ENCODE assay signal across 22 cellular contexts in genomic region chr22:21948824-21949568, GRCh38. TPM values are rescaled to one million over a fixed set of nuclear protein-coding genes. Genes with fewer than 3 reads are reported as not detected.
DNase-seq lines count a peak whose midpoint lies in the region; ATAC-seq, FAIRE-seq and TF ChIP-seq lines count a peak whose summit lies in the region.
"Had no signal": no experiment of that assay in that cellular context is flagged by ENCODE, and none has a peak within 500 bp of the region (broad histone marks: within the 10 kb centered on the region; RNA-seq: fewer than 3 reads in every experiment).

No MANE protein-coding gene starts in this region.

- H3K4me1 ChIP-seq in left ventricle myocardium inferior (peaks cover 89% of the 10 kb centered on the region), endothelial cell of umbilical vein (ENCODE audit: control insufficient read depth, extremely low read depth, insufficient read depth, low read length) (peaks cover 71% of the 10 kb centered on the region), neutrophil (ENCODE audit: control insufficient read depth in 1 of 2, insufficient read depth in 1 of 2, low read depth in 1 of 2, low read length in 1 of 2) (peaks cover 47 to 68% of the 10 kb centered on the region in 2 experiments), upper lobe of left lung (peaks cover 46 to 84% (median 80%) of the 10 kb centered on the region in 4 donors)

- H2AFZ ChIP-seq in endothelial cell of umbilical vein (ENCODE audit: low read depth, low read length) = no peak overlapping the region

- H3K27ac ChIP-seq in left ventricle myocardium inferior (replicated peaks) (peak overlapping the region; percentile 98), endothelial cell of umbilical vein (ENCODE audit: insufficient read depth, low read depth, low read length) (peak overlapping the region; percentile 71), neutrophil (peak overlapping the region; percentile 94), upper lobe of left lung (peak overlapping the region; percentile 61 to 96 (median 90))

- ATAC-seq in left ventricle myocardium superior (no peak), upper lobe of left lung (ENCODE audit: low FRiP score in 2 of 2) (no peak), GM18517 (IDR thresholded peaks at IDR 0.05; ENCODE audit: unreplicated experiment) (no peak)

- intact Hi-C loops in left ventricle myocardium inferior (cut with micrococcal nuclease) (no loop called here), left ventricle myocardium superior (cut with micrococcal nuclease) (no loop called here), endothelial cell of umbilical vein (cut with micrococcal nuclease) (no loop called here)
- intact Hi-C loops in activated T-helper 2 cell treated with anti-CD3 and anti-CD28 coated beads, Interferon-gamma antibody, Interleukin-2, Interleukin-4, amounts not matched to agents 10 μg/mL and 5 μg/mL and 100 μg/mL, durations not matched to agents 14 hours and 24 hours and 36 hours (cut with micrococcal nuclease) = no loop called here

- FAIRE-seq in endothelial cell of umbilical vein (lab: Jason Lieb, UNC) = peak; percentile 85
- FAIRE-seq: G401.6, GM12891, HTR-8/SVneo, islet of Langerhans, RCC 7860 had no signal

- no peaks in the 10 kb centered on the region for H3K27me3 ChIP-seq in left ventricle myocardium inferior (ENCODE audit: low read depth)
- no peaks in the 10 kb centered on the region for H3K27me3 ChIP-seq in endothelial cell of umbilical vein (ENCODE audit: control insufficient read depth in 2 of 2, insufficient read depth in 2 of 2, low read length in 2 of 2)
- no peaks in the 10 kb centered on the region for H3K27me3 ChIP-seq in neutrophil
- no peaks in the 10 kb centered on the region for H3K27me3 ChIP-seq in upper lobe of left lung

- H3K27ac Mint-ChIP-seq in activated T-helper 2 cell treated with anti-CD3 and anti-CD28 coated beads, Interferon-gamma antibody, Interleukin-2, Interleukin-4, amounts not matched to agents 10 μg/mL and 5 μg/mL and 100 μg/mL, durations not matched to agents 14 hours and 24 hours and 36 hours = no peak overlapping the region

- no peaks in the 10 kb centered on the region for H3K27me3 Mint-ChIP-seq in activated T-helper 2 cell treated with anti-CD3 and anti-CD28 coated beads, Interferon-gamma antibody, Interleukin-2, Interleukin-4, amounts not matched to agents 10 μg/mL and 5 μg/mL and 100 μg/mL, durations not matched to agents 14 hours and 24 hours and 36 hours (ENCODE audit: low read depth)

- CTCF ChIA-PET in endothelial cell of umbilical vein (lab: Charles Lee) = interaction anchor here (8.4 kb wide), 1 partner anchor 12 kb away, joined by 292 read pairs; no protein-coding TSS in a partner anchor

- peaks cover 9% of the 10 kb centered on the region for H3K36me3 Mint-ChIP-seq in activated T-helper 2 cell treated with anti-CD3 and anti-CD28 coated beads, Interferon-gamma antibody, Interleukin-2, Interleukin-4, amounts not matched to agents 10 μg/mL and 5 μg/mL and 100 μg/mL, durations not matched to agents 14 hours and 24 hours and 36 hours (ENCODE audit: low read depth)

- peak overlapping the region; percentile 80 for H3K4me3 ChIP-seq in left ventricle myocardium inferior
- no peak overlapping the region for H3K4me3 ChIP-seq in endothelial cell of umbilical vein (replicated peaks in 1 of 3; ENCODE audit: insufficient read depth in 1 of 3, low read depth in 1 of 3, low read length in 3 of 3)
- H3K4me3 ChIP-seq in neutrophil (ENCODE audit: low read depth in 1 of 2, low read length in 1 of 2) = peak overlapping the region; percentile 87 to 93
- no peak overlapping the region for H3K4me3 ChIP-seq in upper lobe of left lung

- WGBS in upper lobe of left lung, 2 donors = 50 to 71% methylated on average over 7 of the region's 7 CpGs

- DNase-seq in left ventricle myocardium inferior (no peak), left ventricle myocardium superior (no peak), endothelial cell of umbilical vein (ENCODE audit: low read depth, low spot score) (peak; percentile 37), upper lobe of left lung (no peak), RKO (ENCODE audit: low spot score) (no peak)
- no peak for DNase-seq in activated T-helper 2 cell treated with anti-CD3 and anti-CD28 coated beads, Interferon-gamma antibody, Interleukin-2, Interleukin-4, amounts not matched to agents 10 μg/mL and 5 μg/mL and 100 μg/mL, durations not matched to agents 14 hours and 24 hours and 36 hours (ENCODE audit: low spot score)
- DNase-seq: ACHN; amniotic stem cell; COR-L47; GOT3; NCI-H2081 treated with DMSO at 0.1 percent for 48 hours; NCI-H748 treated with DMSO at 0.1 percent for 48 hours; stimulated activated CD4-positive, alpha-beta T cell treated with anti-CD3 and anti-CD28 coated beads, Interleukin-2, amount 100 ng/mL, for 24 hours; stimulated activated CD8-positive, alpha-beta memory T cell treated with anti-CD3 and anti-CD28 coated beads, Interleukin-4, amount 100 ng/mL, for 48 hours; SW 1271 had no signal

- TF ChIP-seq CTCF in left ventricle myocardium inferior (IDR thresholded peaks at IDR 0.05; ENCODE audit: borderline replicate concordance) (no peak), endothelial cell of umbilical vein (IDR thresholded peaks at IDR 0.05; ENCODE audit: extremely low read depth in 1 of 2, insufficient read depth in 1 of 2, low read depth in 1 of 2, low read length in 2 of 2) (no peak), neutrophil (IDR thresholded peaks at IDR 0.05) (no peak), upper lobe of left lung (IDR thresholded peaks at IDR 0.05) (no peak)

- H3K4me2 ChIP-seq in endothelial cell of umbilical vein (ENCODE audit: insufficient read depth, low read length) = peak overlapping the region; percentile 34

- TF ChIP-seq EP300 in upper lobe of left lung (IDR thresholded peaks at IDR 0.05) = no peak

- peaks cover 12% of the 10 kb centered on the region for H3K4me1 Mint-ChIP-seq in activated T-helper 2 cell treated with anti-CD3 and anti-CD28 coated beads, Interferon-gamma antibody, Interleukin-2, Interleukin-4, amounts not matched to agents 10 μg/mL and 5 μg/mL and 100 μg/mL, durations not matched to agents 14 hours and 24 hours and 36 hours (ENCODE audit: low read depth)

- H3K9me3 ChIP-seq in left ventricle myocardium inferior (replicated peaks) (no peaks in the 10 kb centered on the region), endothelial cell of umbilical vein (replicated peaks; ENCODE audit: control insufficient read depth, insufficient read depth, low read length) (no peaks in the 10 kb centered on the region), neutrophil (no peaks in the 10 kb centered on the region), upper lobe of left lung (no peaks in the 10 kb centered on the region)

- no peaks in the 10 kb centered on the region for H4K20me1 ChIP-seq in endothelial cell of umbilical vein (replicated peaks; ENCODE audit: control insufficient read depth, extremely low read depth, insufficient read depth, low read length)

- dilution Hi-C loops in endothelial cell of umbilical vein (cut with MboI; ENCODE audit: extremely low pct_ligation_motif_present, low sequenced_read_pairs) = loop anchor here (25.0 kb wide), 2 partner anchors 137 to 237 kb away; no protein-coding TSS in a partner anchor

- TF ChIP-seq POLR2A in endothelial cell of umbilical vein (IDR thresholded peaks at IDR 0.05; ENCODE audit: low read depth, low read length) (peak; percentile 12), upper lobe of left lung (IDR thresholded peaks at IDR 0.05) (no peak)

- H3K9me1 ChIP-seq in endothelial cell of umbilical vein (replicated peaks; ENCODE audit: control insufficient read depth, extremely low read depth, insufficient read depth, low read length) = no peaks in the 10 kb centered on the region

- no peaks in the 10 kb centered on the region for H3K9me3 Mint-ChIP-seq in activated T-helper 2 cell treated with anti-CD3 and anti-CD28 coated beads, Interferon-gamma antibody, Interleukin-2, Interleukin-4, amounts not matched to agents 10 μg/mL and 5 μg/mL and 100 μg/mL, durations not matched to agents 14 hours and 24 hours and 36 hours

- H3K9ac ChIP-seq in endothelial cell of umbilical vein (replicated peaks; ENCODE audit: extremely low read depth, insufficient read depth, low read length) = peak overlapping the region; percentile 55

- POLR2A ChIA-PET in endothelial cell of umbilical vein (lab: Charles Lee) = no interaction called here

- H3K36me3 ChIP-seq in left ventricle myocardium inferior = peaks cover 18% of the 10 kb centered on the region
- peaks cover 14 to 18% of the 10 kb centered on the region in 2 experiments for H3K36me3 ChIP-seq in endothelial cell of umbilical vein (ENCODE audit: control insufficient read depth in 2 of 2, extremely low read depth in 1 of 2, insufficient read depth in 2 of 2, low read length in 2 of 2)
- peaks cover 24% of the 10 kb centered on the region for H3K36me3 ChIP-seq in neutrophil
- H3K36me3 ChIP-seq in upper lobe of left lung = peaks cover 0 to 22% (median 16%) of the 10 kb centered on the region in 4 donors

- peaks cover 76% of the 10 kb centered on the region for H3K79me2 ChIP-seq in endothelial cell of umbilical vein (ENCODE audit: control insufficient read depth, insufficient read depth, low read length)

- no peak overlapping the region for H3K4me3 Mint-ChIP-seq in activated T-helper 2 cell treated with anti-CD3 and anti-CD28 coated beads, Interferon-gamma antibody, Interleukin-2, Interleukin-4, amounts not matched to agents 10 μg/mL and 5 μg/mL and 100 μg/mL, durations not matched to agents 14 hours and 24 hours and 36 hours (ENCODE audit: low read depth)

- BruUV-seq in endothelial cell of umbilical vein (replicated peaks; lab: Mats Ljungman, UMichigan) = no TSS peak

RNA-seq across cellular contexts. Expression of gene PPM1F, which starts 3.7 kb away (rescaled TPM):
- total RNA-seq in left ventricle myocardium inferior (17.5 TPM), left ventricle myocardium superior (18.5 TPM), endothelial cell of umbilical vein (171 and 178 TPM in 2 replicates), upper lobe of left lung (10 to 100 TPM; 21.0 to 85.3 (median 33.2) TPM)
- polyA plus RNA-seq in endothelial cell of umbilical vein = 107 and 110 TPM in 2 replicates
- polyA plus RNA-seq in endothelial cell of umbilical vein (2011; cell fraction: cytosol; rRNA removed) = 74.3 and 89.5 TPM in 2 replicates
- polyA plus RNA-seq in endothelial cell of umbilical vein (2011; cell fraction: nucleus; rRNA removed) = 164 and 168 TPM in 2 replicates
- 64.8 and 74.8 TPM in 2 replicates for polyA plus RNA-seq in endothelial cell of umbilical vein (2012)
- 76.9 and 83.9 TPM in 2 replicates for polyA minus RNA-seq in endothelial cell of umbilical vein
- 6.8 TPM for polyA minus RNA-seq in endothelial cell of umbilical vein (2011; cell fraction: cytosol; rRNA and poly(A)+ RNA removed)
- 36.8 and 45.7 TPM in 2 replicates for polyA minus RNA-seq in endothelial cell of umbilical vein (2011; cell fraction: nucleus; rRNA and poly(A)+ RNA removed)
- total RNA-seq in activated T-helper 2 cell treated with anti-CD3 and anti-CD28 coated beads, Interferon-gamma antibody, Interleukin-2, Interleukin-4, amounts not matched to agents 10 μg/mL and 5 μg/mL and 100 μg/mL, durations not matched to agents 14 hours and 24 hours and 36 hours = 26.4 and 31.4 TPM in 2 replicates

RNA-seq across cellular contexts. Expression of gene TOP3B, which starts 33.6 kb away (rescaled TPM):
- total RNA-seq in left ventricle myocardium inferior (11.2 TPM), left ventricle myocardium superior (13.1 TPM), endothelial cell of umbilical vein (49.9 and 56.5 TPM in 2 replicates), upper lobe of left lung (100 to 1,000 TPM in 1 of 6 donors, 10 to 100 TPM in 5; 22.5 to 111 (median 34.0) TPM)
- polyA plus RNA-seq in endothelial cell of umbilical vein = 25.2 and 28.3 TPM in 2 replicates
- polyA plus RNA-seq in endothelial cell of umbilical vein (2011; cell fraction: cytosol; rRNA removed) = 11.4 and 15.4 TPM in 2 replicates
- polyA plus RNA-seq in endothelial cell of umbilical vein (2011; cell fraction: nucleus; rRNA removed) = 128 and 139 TPM in 2 replicates
- 20.7 and 28.7 TPM in 2 replicates for polyA plus RNA-seq in endothelial cell of umbilical vein (2012)
- polyA minus RNA-seq in endothelial cell of umbilical vein = 41.8 and 43.6 TPM in 2 replicates
- 12.7 TPM for polyA minus RNA-seq in endothelial cell of umbilical vein (2011; cell fraction: cytosol; rRNA and poly(A)+ RNA removed)
- 54.6 and 65.8 TPM in 2 replicates for polyA minus RNA-seq in endothelial cell of umbilical vein (2011; cell fraction: nucleus; rRNA and poly(A)+ RNA removed)
- 40.9 and 46.7 TPM in 2 replicates for total RNA-seq in activated T-helper 2 cell treated with anti-CD3 and anti-CD28 coated beads, Interferon-gamma antibody, Interleukin-2, Interleukin-4, amounts not matched to agents 10 μg/mL and 5 μg/mL and 100 μg/mL, durations not matched to agents 14 hours and 24 hours and 36 hours

Comparison
In these comparisons a context has a peak if more than half of its experiments do, and no peak if none do; other contexts are left out.
1. H3K4me3 ChIP-seq: peak in left ventricle myocardium inferior (single experiment) and neutrophil (2 of 2); none in endothelial cell of umbilical vein (0 of 3) and upper lobe of left lung (0 of 4).
2. Peak in every context shown above with its lines, with median percentiles within 50 percentile points of each other: H3K27ac ChIP-seq.